ENCODE assay signal across 7 cellular contexts in the genomic region with DNA sequence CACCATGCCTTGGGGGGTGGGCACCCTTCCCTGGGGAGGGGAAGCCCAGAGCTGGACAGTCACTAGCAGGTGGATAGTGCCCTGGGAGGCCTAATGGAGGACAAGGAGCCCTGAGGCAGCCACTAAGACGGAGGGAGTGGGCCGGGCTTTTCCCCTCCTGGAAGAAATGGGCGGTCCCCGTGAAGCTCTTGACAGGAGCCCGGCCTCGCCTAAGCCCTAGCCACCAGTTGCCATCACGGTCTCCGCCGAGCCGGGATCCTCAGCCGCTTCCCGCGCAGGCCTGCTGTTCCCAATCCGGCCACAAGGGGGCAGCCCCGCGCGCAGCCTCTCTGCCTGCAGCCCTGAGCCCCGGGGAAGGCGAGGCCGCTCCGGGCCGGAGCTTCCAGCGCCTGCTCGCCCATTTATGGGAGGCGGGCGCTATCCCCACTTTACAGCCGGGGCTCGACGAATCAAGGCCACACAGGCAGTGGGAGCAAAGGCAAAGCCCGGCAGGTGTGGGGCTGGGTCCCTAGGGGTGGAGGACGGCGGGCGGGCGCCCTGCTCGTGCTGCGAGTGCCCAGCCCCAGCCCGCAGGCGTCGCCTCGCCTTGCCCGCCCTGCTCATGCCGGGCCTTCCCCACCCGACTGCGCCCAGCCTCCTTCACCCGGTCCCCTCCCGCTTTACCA.
DNase-seq lines count a peak whose midpoint lies in the region; ATAC-seq, FAIRE-seq and TF ChIP-seq lines count a peak whose summit lies in the region.

No MANE protein-coding gene starts in this region.

- H3K4me3 ChIP-seq in PC-9 (no peak overlapping the region), upper lobe of left lung (peak overlapping the region in 3 of 4 donors; percentile 47 to 53 (median 48))

- intact Hi-C loops in PC-9 (cut with micrococcal nuclease; ENCODE audit: unreplicated experiment): no loop called here

- no peak overlapping the region for H3K27ac Mint-ChIP-seq in glutamatergic neuron (ENCODE audit: unreplicated experiment)
- no peak overlapping the region for H3K27ac Mint-ChIP-seq in osteocyte (ENCODE audit: unreplicated experiment)

- H3K27ac ChIP-seq in PC-9 (no peak overlapping the region), upper lobe of left lung (peak overlapping the region in 3 of 4 donors; percentile 4 to 47 (median 22))

- WGBS in upper lobe of left lung, 2 donors: 31 to 84% methylated on average over 10 to 45 of the region's 46 CpGs

- CTCF ChIA-PET in PC-9 (lab: Charles Lee): interaction anchor here (0.6 kb wide), 1 partner anchor 228 kb away, joined by 5 read pairs; no protein-coding TSS in a partner anchor

- no peaks in the 10 kb centered on the region for H3K36me3 Mint-ChIP-seq in glutamatergic neuron (ENCODE audit: unreplicated experiment)
- peaks cover 10% of the 10 kb centered on the region for H3K36me3 Mint-ChIP-seq in osteocyte (ENCODE audit: unreplicated experiment)

- no peak for TF ChIP-seq EP300 in upper lobe of left lung (IDR thresholded peaks at IDR 0.05)

- TF ChIP-seq POLR2A in GM12892 (IDR thresholded peaks at IDR 0.05; ENCODE audit: low read depth, low read length) (no peak), upper lobe of left lung (IDR thresholded peaks at IDR 0.05) (no peak)

- H3K27me3 Mint-ChIP-seq in glutamatergic neuron (ENCODE audit: unreplicated experiment): no peaks in the 10 kb centered on the region
- no peaks in the 10 kb centered on the region for H3K27me3 Mint-ChIP-seq in osteocyte (ENCODE audit: unreplicated experiment)

- no peak overlapping the region for H3K4me3 Mint-ChIP-seq in glutamatergic neuron (ENCODE audit: unreplicated experiment)
- H3K4me3 Mint-ChIP-seq in osteocyte (ENCODE audit: unreplicated experiment): no peak overlapping the region

- H2AFZ ChIP-seq in PC-9: no peak overlapping the region

- H3F3A ChIP-seq in PC-9 (ENCODE audit: insufficient read depth, low read depth): no peaks in the 10 kb centered on the region

- no peaks in the 10 kb centered on the region for H4K20me1 ChIP-seq in PC-9 (ENCODE audit: insufficient read depth)

- H3K9me3 ChIP-seq in PC-9 (ENCODE audit: insufficient read depth, low read depth) (no peaks in the 10 kb centered on the region), upper lobe of left lung (no peaks in the 10 kb centered on the region)

- DNase-seq in GM12892 (ENCODE audit: insufficient read length) (peak; percentile 98), HT-29 (ENCODE audit: low spot score) (peak; percentile 71), PC-9 (peak in 1 of 2 experiments; percentile 57), glutamatergic neuron (peak; percentile 95), osteocyte (ENCODE audit: extremely low spot score, unreplicated experiment) (peak; percentile 96), upper lobe of left lung (peak; percentile 88 to 97)
- DNase-seq in activated naive CD4-positive, alpha-beta T cell (lab: John Stamatoyannopoulos, UW): peak; percentile 29 to 72 (median 62)

- BruUV-seq in PC-9 (replicated peaks; lab: Mats Ljungman, UMichigan): no TSS peak

- no peaks in the 10 kb centered on the region for H3K9me2 ChIP-seq in PC-9 (ENCODE audit: insufficient read depth)

- TF ChIP-seq CTCF in PC-9 (conservative IDR thresholded peaks at IDR 0.05) (peak; percentile 94), glutamatergic neuron (IDR thresholded peaks at IDR 0.05; ENCODE audit: partially characterized antibody, unreplicated experiment) (peak; percentile 99), osteocyte (IDR thresholded peaks at IDR 0.05) (peak; percentile 98), upper lobe of left lung (IDR thresholded peaks at IDR 0.05) (peak; percentile 92 to 100 (median 98))

- H3K4me1 Mint-ChIP-seq in glutamatergic neuron (ENCODE audit: low read depth, unreplicated experiment): no peaks in the 10 kb centered on the region
- H3K4me1 Mint-ChIP-seq in osteocyte (ENCODE audit: unreplicated experiment): peaks cover 1% of the 10 kb centered on the region

- ATAC-seq in upper lobe of left lung (ENCODE audit: low FRiP score in 2 of 2): peak; percentile 89 to 92

- H3K27me3 ChIP-seq in PC-9 (ENCODE audit: insufficient read depth, low read depth): no peaks in the 10 kb centered on the region
- H3K27me3 ChIP-seq in upper lobe of left lung: no peaks in the 10 kb centered on the region

- H3K4me1 ChIP-seq in PC-9 (replicated peaks; ENCODE audit: insufficient read depth): 0 out of 2 replicates have a peak, but pooled peaks cover under 1% of the 10 kb centered on the region
- H3K4me1 ChIP-seq in upper lobe of left lung: peaks cover 3 to 15% (median 10%) of the 10 kb centered on the region in 4 donors

- no peak overlapping the region for H3K4me2 ChIP-seq in PC-9

- POLR2A ChIA-PET in PC-9 (lab: Charles Lee; ENCODE audit: unreplicated experiment): no interaction called here

- H3K36me3 ChIP-seq in PC-9 (ENCODE audit: low read depth): 0 out of 2 replicates have a peak, but pooled peaks cover 3% of the 10 kb centered on the region
- H3K36me3 ChIP-seq in upper lobe of left lung: peaks cover 2 to 68% (median 42%) of the 10 kb centered on the region in 4 donors

- H3K9me3 Mint-ChIP-seq in glutamatergic neuron (ENCODE audit: unreplicated experiment) (peaks cover 3% of the 10 kb centered on the region), osteocyte (ENCODE audit: unreplicated experiment) (no peaks in the 10 kb centered on the region)

- peak; percentile 88 for FAIRE-seq in GM12892 (lab: Jason Lieb, UNC)

- no peaks in the 10 kb centered on the region for H3K79me2 ChIP-seq in PC-9 (ENCODE audit: low read depth)
